In the genomic region with DNA sequence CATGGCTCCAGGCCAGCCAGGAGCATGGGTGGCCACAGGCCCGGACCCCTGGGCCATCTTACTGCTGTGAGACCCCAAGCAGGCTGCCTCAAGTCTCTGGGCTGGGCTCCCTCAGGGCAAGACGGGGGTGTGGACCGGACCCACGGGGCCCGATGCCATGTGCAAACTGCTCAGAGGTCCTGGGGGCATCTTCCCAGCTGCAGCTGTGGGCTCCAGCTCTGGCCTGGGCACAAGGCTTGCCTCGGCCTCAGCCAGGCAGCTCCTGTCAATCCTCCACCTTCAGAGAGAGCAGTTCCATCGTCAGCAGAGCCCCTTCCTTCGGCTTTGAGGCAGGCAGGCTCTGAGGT, we compare ENCODE assay signal across 1 cellular context.
TF ChIP-seq lines count a peak whose summit lies in the region.

No MANE protein-coding gene starts in this region.

TF ChIP-seq in A549, 52 proteins besides CTCF, POLR2A, EP300 and RAD21:
- TF ChIP-seq FOSL2 (IDR thresholded peaks at IDR 0.05), result no peak
- no peak for TF ChIP-seq FOSL2 (CRISPR knock-in tag; IDR thresholded peaks at IDR 0.05)
- TF ChIP-seq HDAC2 (IDR thresholded peaks at IDR 0.05), result no peak
